Comparison of ENCODE assay signal across 20 cellular contexts in genomic region chr9:35186524-35186923, GRCh38.
"Had no signal": no experiment of that assay in that cellular context is flagged by ENCODE, and none has a peak within 500 bp of the region (broad histone marks: within the 10 kb centered on the region; RNA-seq: fewer than 3 reads in every experiment).

No MANE protein-coding gene starts in this region.

- H3K36me3 ChIP-seq: prostate gland, right atrium auricular region, vagina had no signal

- H3K9me3 ChIP-seq: ascending aorta, prostate gland, right atrium auricular region, vagina had no signal

- ATAC-seq: naive thymus-derived CD8-positive, alpha-beta T cell; stimulated activated naive CD8-positive, alpha-beta T cell treated with anti-CD3 and anti-CD28 coated beads, Interleukin-15, Interleukin-2, amounts not matched to agents 100 U/mL and 50 U/mL, for 24 hours had no signal

- DNase-seq: activated CD4-positive, alpha-beta T cell treated with anti-CD3 and anti-CD28 coated beads, Interleukin-2, amount 10 ng/mL, durations not matched to agents 7 days and 5 days; activated CD8-positive, alpha-beta memory T cell treated with anti-CD3 and anti-CD28 coated beads, Interleukin-2, amount 50 U/mL, for 4 hours; activated effector memory CD4-positive, alpha-beta T cell treated with anti-CD3 and anti-CD28 coated beads, Interleukin-2, amount 50 U/mL, for 16 hours; activated naive CD4-positive, alpha-beta T cell treated with anti-CD3 and anti-CD28 coated beads, Interleukin-2, amount 50 U/mL, for 16 hours; activated T-cell treated with anti-CD3 and anti-CD28 coated beads, Interleukin-2, amount 50 U/mL, for 48 hours; cortex of kidney; effector CD4-positive, alpha-beta T cell; esophagus squamous epithelium; immature natural killer cell; kidney glomerular epithelial cell; mesenchymal stem cell; naive thymus-derived CD8-positive, alpha-beta T cell; stimulated activated CD4-positive, alpha-beta T cell treated with anti-CD3 and anti-CD28 coated beads, Interleukin-2, amount 100 ng/mL, for 24 hours; stimulated activated naive CD8-positive, alpha-beta T cell treated with anti-CD3 and anti-CD28 coated beads, Interleukin-15, Interleukin-2, amounts not matched to agents 100 U/mL and 50 U/mL, for 24 hours; substantia nigra had no signal

- H3K4me1 ChIP-seq: ascending aorta, esophagus squamous epithelium, prostate gland, right atrium auricular region, tibial nerve, vagina had no signal

- H3K4me3 ChIP-seq: ascending aorta, esophagus squamous epithelium, prostate gland, right atrium auricular region, tibial nerve, vagina had no signal

- H3K27ac ChIP-seq: ascending aorta, esophagus squamous epithelium, prostate gland, right atrium auricular region, tibial nerve, vagina had no signal

- H3K27me3 ChIP-seq: ascending aorta, esophagus squamous epithelium, right atrium auricular region, tibial nerve, vagina had no signal
